1 cellular context compared by ENCODE assay signal in the genomic region with DNA sequence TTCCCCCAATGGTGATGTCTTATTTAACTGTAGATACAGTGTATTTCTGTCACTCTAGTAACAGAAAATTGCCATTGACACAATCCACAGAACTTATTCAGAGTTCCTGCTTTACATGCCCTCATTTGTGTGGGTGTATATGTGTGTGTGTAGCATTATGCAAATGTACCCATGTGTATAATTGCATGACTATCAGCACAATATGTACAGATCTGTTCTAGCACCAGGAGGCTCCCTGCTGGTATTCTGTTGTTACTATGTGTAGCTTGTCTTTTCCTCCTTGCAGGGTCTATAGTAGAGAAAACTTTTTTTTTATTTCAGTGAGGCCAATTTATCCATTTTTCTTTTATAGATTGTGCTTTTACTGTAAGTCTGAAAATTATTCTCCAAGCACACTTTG.
TF ChIP-seq lines count a peak whose summit lies in the region.

No MANE protein-coding gene starts in this region.

TF ChIP-seq in K562, 482 proteins besides CTCF, POLR2A, EP300 and RAD21 (continued from another document):
- TF ChIP-seq, protein P1, sequence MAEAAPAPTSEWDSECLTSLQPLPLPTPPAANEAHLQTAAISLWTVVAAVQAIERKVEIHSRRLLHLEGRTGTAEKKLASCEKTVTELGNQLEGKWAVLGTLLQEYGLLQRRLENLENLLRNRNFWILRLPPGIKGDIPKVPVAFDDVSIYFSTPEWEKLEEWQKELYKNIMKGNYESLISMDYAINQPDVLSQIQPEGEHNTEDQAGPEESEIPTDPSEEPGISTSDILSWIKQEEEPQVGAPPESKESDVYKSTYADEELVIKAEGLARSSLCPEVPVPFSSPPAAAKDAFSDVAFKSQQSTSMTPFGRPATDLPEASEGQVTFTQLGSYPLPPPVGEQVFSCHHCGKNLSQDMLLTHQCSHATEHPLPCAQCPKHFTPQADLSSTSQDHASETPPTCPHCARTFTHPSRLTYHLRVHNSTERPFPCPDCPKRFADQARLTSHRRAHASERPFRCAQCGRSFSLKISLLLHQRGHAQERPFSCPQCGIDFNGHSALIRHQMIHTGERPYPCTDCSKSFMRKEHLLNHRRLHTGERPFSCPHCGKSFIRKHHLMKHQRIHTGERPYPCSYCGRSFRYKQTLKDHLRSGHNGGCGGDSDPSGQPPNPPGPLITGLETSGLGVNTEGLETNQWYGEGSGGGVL (CRISPR knock-in tag; IDR thresholded peaks at IDR 0.05) = no peak
- no peak for TF ChIP-seq SMARCC2 (IDR thresholded peaks at IDR 0.05; ENCODE audit: low read depth)
- TF ChIP-seq FOXJ2 (tag; IDR thresholded peaks at IDR 0.05) = no peak
- no peak for TF ChIP-seq ZKSCAN3 (CRISPR knock-in tag; IDR thresholded peaks at IDR 0.05)
- TF ChIP-seq RBM34 (IDR thresholded peaks at IDR 0.05; ENCODE audit: borderline replicate concordance, insufficient read depth, low read length) = no peak
- TF ChIP-seq, protein P2, sequence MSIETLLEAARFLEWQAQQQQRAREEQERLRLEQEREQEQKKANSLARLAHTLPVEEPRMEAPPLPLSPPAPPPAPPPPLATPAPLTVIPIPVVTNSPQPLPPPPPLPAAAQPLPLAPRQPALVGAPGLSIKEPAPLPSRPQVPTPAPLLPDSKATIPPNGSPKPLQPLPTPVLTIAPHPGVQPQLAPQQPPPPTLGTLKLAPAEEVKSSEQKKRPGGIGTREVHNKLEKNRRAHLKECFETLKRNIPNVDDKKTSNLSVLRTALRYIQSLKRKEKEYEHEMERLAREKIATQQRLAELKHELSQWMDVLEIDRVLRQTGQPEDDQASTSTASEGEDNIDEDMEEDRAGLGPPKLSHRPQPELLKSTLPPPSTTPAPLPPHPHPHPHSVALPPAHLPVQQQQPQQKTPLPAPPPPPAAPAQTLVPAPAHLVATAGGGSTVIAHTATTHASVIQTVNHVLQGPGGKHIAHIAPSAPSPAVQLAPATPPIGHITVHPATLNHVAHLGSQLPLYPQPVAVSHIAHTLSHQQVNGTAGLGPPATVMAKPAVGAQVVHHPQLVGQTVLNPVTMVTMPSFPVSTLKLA (conservative IDR thresholded peaks at IDR 0.05) = no peak
- TF ChIP-seq ESRRA (IDR thresholded peaks at IDR 0.05; ENCODE audit: borderline replicate concordance, low read depth) = no peak
- no peak for TF ChIP-seq ZNF431 (CRISPR knock-in tag; IDR thresholded peaks at IDR 0.05)
- TF ChIP-seq, protein P3, sequence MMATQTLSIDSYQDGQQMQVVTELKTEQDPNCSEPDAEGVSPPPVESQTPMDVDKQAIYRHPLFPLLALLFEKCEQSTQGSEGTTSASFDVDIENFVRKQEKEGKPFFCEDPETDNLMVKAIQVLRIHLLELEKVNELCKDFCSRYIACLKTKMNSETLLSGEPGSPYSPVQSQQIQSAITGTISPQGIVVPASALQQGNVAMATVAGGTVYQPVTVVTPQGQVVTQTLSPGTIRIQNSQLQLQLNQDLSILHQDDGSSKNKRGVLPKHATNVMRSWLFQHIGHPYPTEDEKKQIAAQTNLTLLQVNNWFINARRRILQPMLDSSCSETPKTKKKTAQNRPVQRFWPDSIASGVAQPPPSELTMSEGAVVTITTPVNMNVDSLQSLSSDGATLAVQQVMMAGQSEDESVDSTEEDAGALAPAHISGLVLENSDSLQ (IDR thresholded peaks at IDR 0.05) = no peak
- no peak for TF ChIP-seq NEUROD1 (IDR thresholded peaks at IDR 0.05; ENCODE audit: borderline replicate concordance, low read depth, low read length, partially characterized antibody)
- no peak for TF ChIP-seq ZNF445 (CRISPR knock-in tag; IDR thresholded peaks at IDR 0.05; ENCODE audit: low read depth)
- TF ChIP-seq ELF2 (CRISPR knock-in tag; IDR thresholded peaks at IDR 0.05) = no peak
- TF ChIP-seq EHMT2 (IDR thresholded peaks at IDR 0.05) = no peak
- TF ChIP-seq KAT7 (CRISPR knock-in tag; IDR thresholded peaks at IDR 0.05; ENCODE audit: borderline replicate concordance) = no peak
- no peak for TF ChIP-seq FOXM1 (IDR thresholded peaks at IDR 0.05; ENCODE audit: low read depth)
- no peak for TF ChIP-seq FOXM1 (CRISPR knock-in tag; IDR thresholded peaks at IDR 0.05; ENCODE audit: low read depth)
- TF ChIP-seq, protein P4, sequence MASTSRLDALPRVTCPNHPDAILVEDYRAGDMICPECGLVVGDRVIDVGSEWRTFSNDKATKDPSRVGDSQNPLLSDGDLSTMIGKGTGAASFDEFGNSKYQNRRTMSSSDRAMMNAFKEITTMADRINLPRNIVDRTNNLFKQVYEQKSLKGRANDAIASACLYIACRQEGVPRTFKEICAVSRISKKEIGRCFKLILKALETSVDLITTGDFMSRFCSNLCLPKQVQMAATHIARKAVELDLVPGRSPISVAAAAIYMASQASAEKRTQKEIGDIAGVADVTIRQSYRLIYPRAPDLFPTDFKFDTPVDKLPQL (IDR thresholded peaks at IDR 0.05; ENCODE audit: extremely low read depth, insufficient read length) = no peak
- TF ChIP-seq NR2C2 (CRISPR knock-in tag; IDR thresholded peaks at IDR 0.05) = no peak
- TF ChIP-seq NR2C2 (tag; IDR thresholded peaks at IDR 0.05) = no peak
